ENCODE assay signal across 8 cellular contexts in genomic region chr4:83252782-83253405, GRCh38. TPM values are rescaled to one million over a fixed set of nuclear protein-coding genes. Genes with fewer than 3 reads are reported as not detected.
DNase-seq lines count a peak whose midpoint lies in the region; ATAC-seq and TF ChIP-seq lines count a peak whose summit lies in the region.

No MANE protein-coding gene starts in this region.

- peak; percentile 89 for TF ChIP-seq CTCF in GM12873 (IDR thresholded peaks at IDR 0.05; ENCODE audit: insufficient read depth, low read depth, low read length, missing control alignments)

- DNase-seq in NCI-H524 (lab: John Stamatoyannopoulos, UW), result peak; percentile 7 to 62
- DNase-seq in activated CD4-positive, alpha-beta T cell treated with anti-CD3 and anti-CD28 coated beads for 24 hours (ENCODE audit: low read depth in 2 of 2), result peak; percentile 49 to 53
- DNase-seq in dermis microvascular lymphatic vessel endothelial cell (ENCODE audit: low read depth in 2 of 2), result peak; percentile 51 to 78
- DNase-seq in midbrain (lab: John Stamatoyannopoulos, UW), result peak; percentile 25
- DNase-seq in stimulated activated naive CD8-positive, alpha-beta T cell treated with anti-CD3 and anti-CD28 coated beads, Interleukin-15, Interleukin-2, amounts not matched to agents 100 U/mL and 50 U/mL, for 24 hours, result peak; percentile 74

- peak; percentile 48 for ATAC-seq in HG03095 (IDR thresholded peaks at IDR 0.05; ENCODE audit: unreplicated experiment)
- ATAC-seq in stimulated activated naive CD8-positive, alpha-beta T cell treated with anti-CD3 and anti-CD28 coated beads, Interleukin-15, Interleukin-2, amounts not matched to agents 100 U/mL and 50 U/mL, for 24 hours, result peak; percentile 81
- no peak for ATAC-seq in GM18861 (IDR thresholded peaks at IDR 0.05; ENCODE audit: unreplicated experiment)

RNA-seq across cellular contexts. Expression of gene COQ2, which starts 31.7 kb away (rescaled TPM):
- total RNA-seq in dermis microvascular lymphatic vessel endothelial cell, result 20.3 and 20.7 TPM in 2 replicates
